8 cellular contexts compared by ENCODE assay signal in genomic region chr6:20158691-20159090, GRCh38.
"Had no signal": no experiment of that assay in that cellular context is flagged by ENCODE, and none has a peak within 500 bp of the region (broad histone marks: within the 10 kb centered on the region; RNA-seq: fewer than 3 reads in every experiment).

No MANE protein-coding gene starts in this region.

- DNase-seq: GDM1, GF-D8 had no signal

- FAIRE-seq: G401.6, GM12878, GM12891, GM12892, GM18507, GM19239 had no signal

- ATAC-seq: GM12878 had no signal

- H3K4me3 ChIP-seq: GM12878 had no signal
